Comparison of ENCODE assay signal across 8 cellular contexts in genomic region chr15:77993970-77994693, GRCh38.
DNase-seq lines count a peak whose midpoint lies in the region; ATAC-seq, FAIRE-seq and TF ChIP-seq lines count a peak whose summit lies in the region.
"Not testable (repeated sequence)": the region's sequence is repeated elsewhere in the genome, so short reads cannot be mapped to it uniquely, and the experiment has no call there.

No MANE protein-coding gene starts in this region.

- H3K9me3 ChIP-seq in SJCRH30 (replicated peaks); GM12878 (replicated peaks; ENCODE audit: control insufficient read depth, insufficient read depth, low read length); cardiac muscle cell (ENCODE audit: low read depth); osteoblast (ENCODE audit: low read depth, low read length): not testable (repeated sequence)

- peak; percentile 92 for DNase-seq in GM12865 (ENCODE audit: low read depth)
- peak; percentile 90 to 94 for DNase-seq in SJCRH30
- DNase-seq in GM12878 (ENCODE audit: low read depth, low spot score), result peak; percentile 74
- DNase-seq in cardiac muscle cell (ENCODE audit: low read depth in 1 of 2, low spot score in 1 of 2), result peak in 1 of 2 donors; percentile 88
- peak; percentile 96 for DNase-seq in osteoblast (ENCODE audit: insufficient read length, low spot score, missing footprints)

- TF ChIP-seq RAD21 in GM12878 (IDR thresholded peaks at IDR 0.05; ENCODE audit: insufficient read depth, low read depth, low read length), result not testable (repeated sequence)

- CTCF ChIA-PET in GM12878 (lab: Yijun Ruan, JAX), result interaction anchor here (0.6 to 3.7 kb wide), 11 partner anchors 10 to 757 kb away, joined by 3 to 26 read pairs (median 3); no protein-coding TSS in a partner anchor

- H3K36me3 ChIP-seq in SJCRH30; GM12878 (ENCODE audit: control insufficient read depth in 2 of 2, insufficient read depth in 2 of 2, low read length in 1 of 2); cardiac muscle cell; osteoblast (ENCODE audit: insufficient read depth, low read length); urinary bladder (ENCODE audit: insufficient read depth): not testable (repeated sequence)

- H3K4me1 ChIP-seq in SJCRH30, result peaks cover 56% of the 10 kb centered on the region
- peaks cover 27% of the 10 kb centered on the region for H3K4me1 ChIP-seq in GM12878 (ENCODE audit: control insufficient read depth, insufficient read depth, low read length)
- H3K4me1 ChIP-seq in cardiac muscle cell (ENCODE audit: low read depth), result peaks cover 41% of the 10 kb centered on the region
- peaks cover 27% of the 10 kb centered on the region for H3K4me1 ChIP-seq in osteoblast (ENCODE audit: insufficient read depth, low read length)
- H3K4me1 ChIP-seq in urinary bladder (ENCODE audit: insufficient read depth), result not testable (repeated sequence)

- not testable (repeated sequence) for H4K20me1 ChIP-seq in GM12878 (ENCODE audit: control insufficient read depth, insufficient read depth); osteoblast (ENCODE audit: insufficient read depth, low read length)

- TF ChIP-seq CTCF in GM12865 (IDR thresholded peaks at IDR 0.05; ENCODE audit: insufficient read depth, low read depth, low read length, missing control alignments); GM12878 (IDR thresholded peaks at IDR 0.05 in 2 of 3, conservative IDR thresholded peaks at IDR 0.05 in 1 of 3; ENCODE audit: control insufficient read depth in 2 of 3, extremely low read depth in 1 of 3, insufficient read depth in 1 of 3, low read depth in 3 of 3, low read length in 3 of 3); cardiac muscle cell (IDR thresholded peaks at IDR 0.05; ENCODE audit: low read depth, low read length); osteoblast (IDR thresholded peaks at IDR 0.05; ENCODE audit: extremely low read depth, low read depth, low read length): not testable (repeated sequence)

- peak; percentile 20; the same call in 1 of the 2 replicates for TF ChIP-seq POLR2A in GM12878 (IDR thresholded peaks at IDR 0.05; ENCODE audit: low read depth, low read length)

- under 1% methylated on average over 17 of the region's 18 CpGs for WGBS in GM12878 (ENCODE audit: insufficient coverage, insufficient replicate concordance, low lambda C conversion rate, missing lambda C conversion rate)
- WGBS in urinary bladder, result 37% methylated on average over 18 of the region's 18 CpGs

- POLR2A ChIA-PET in GM12878 (lab: Charles Lee), result interaction anchor here (0.5 kb wide), 1 partner anchor 39 kb away, joined by 4 read pairs; no protein-coding TSS in a partner anchor

- in situ Hi-C loops in GM12878 (cut with MboI), result not testable (repeated sequence)

- not testable (repeated sequence) for H3K27me3 ChIP-seq in SJCRH30; GM12878 (replicated peaks in 1 of 2; ENCODE audit: control insufficient read depth in 2 of 2, insufficient read depth in 2 of 2, low read length in 1 of 2); cardiac muscle cell; osteoblast (ENCODE audit: insufficient read depth, low read length)

- peak overlapping the region; percentile 28 for H2AFZ ChIP-seq in GM12878 (ENCODE audit: control insufficient read depth, low read depth, low read length)
- not testable (repeated sequence) for H2AFZ ChIP-seq in osteoblast (ENCODE audit: low read length)

- H3K4me2 ChIP-seq in GM12878 (ENCODE audit: control insufficient read depth, insufficient read depth) (peak overlapping the region; percentile 25; the same call in 1 of the 2 replicates), osteoblast (ENCODE audit: insufficient read depth, low read length) (peak overlapping the region; percentile 58)

- ATAC-seq in GM21786 (IDR thresholded peaks at IDR 0.05; ENCODE audit: unreplicated experiment) (peak; percentile 86), HG03558 (IDR thresholded peaks at IDR 0.05; ENCODE audit: extremely low read depth, unreplicated experiment) (peak; percentile 49), GM12878 (peak; percentile 93)

- peak; percentile 69 for FAIRE-seq in GM12878 (lab: Jason Lieb, UNC)

- intact Hi-C loops in GM12878 (cut with micrococcal nuclease; ENCODE audit: unreplicated experiment), result not testable (repeated sequence)

- not testable (repeated sequence) for H3K4me3 ChIP-seq in GM12865 (ENCODE audit: low read depth, low read length); SJCRH30; GM12878; cardiac muscle cell; urinary bladder (ENCODE audit: low read depth, low read length)
- H3K4me3 ChIP-seq in osteoblast (ENCODE audit: insufficient read depth, low read length), result peak overlapping the region; percentile 19

- SMC1A ChIA-PET in GM12878 (lab: Charles Lee; ENCODE audit: uncharacterized antibody, unreplicated experiment), result interaction anchor here (0.6 to 1.6 kb wide), 5 partner anchors 10 to 86 kb away, joined by 3 to 4 read pairs (median 3); no protein-coding TSS in a partner anchor

- BruUV-seq in GM12878 (replicated peaks; lab: Mats Ljungman, UMichigan), result not testable (repeated sequence)

- H3K79me2 ChIP-seq in GM12878 (ENCODE audit: control insufficient read depth, insufficient read depth, low read length); osteoblast (ENCODE audit: insufficient read depth, low read length): not testable (repeated sequence)

- not testable (repeated sequence) for TF ChIP-seq EP300 in GM12878 (IDR thresholded peaks at IDR 0.05; ENCODE audit: borderline replicate concordance in 1 of 2, control insufficient read depth in 1 of 2, low read depth in 2 of 2, low read length in 2 of 2)

- H3K27ac ChIP-seq in SJCRH30 (peak overlapping the region; percentile 97), GM12878 (ENCODE audit: control insufficient read depth, insufficient read depth) (peak overlapping the region; percentile 87), cardiac muscle cell (peak overlapping the region; percentile 16), osteoblast (ENCODE audit: low read depth, low read length) (peak overlapping the region; percentile 83), urinary bladder (ENCODE audit: low read depth) (peak overlapping the region; percentile 66)

- RAD21 ChIA-PET in GM12878 (lab: Charles Lee; ENCODE audit: unreplicated experiment), result interaction anchor here (1.2 to 1.8 kb wide), 6 partner anchors 10 to 114 kb away, joined by 3 to 5 read pairs (median 4); no protein-coding TSS in a partner anchor

- peak overlapping the region; percentile 44; the same call in 1 of the 2 replicates for H3K9ac ChIP-seq in GM12878 (ENCODE audit: control insufficient read depth, insufficient read depth, low read length)

TF ChIP-seq in GM12878, 131 proteins besides CTCF, POLR2A, EP300 and RAD21 (continues in another document):
- TF ChIP-seq, protein P1, sequence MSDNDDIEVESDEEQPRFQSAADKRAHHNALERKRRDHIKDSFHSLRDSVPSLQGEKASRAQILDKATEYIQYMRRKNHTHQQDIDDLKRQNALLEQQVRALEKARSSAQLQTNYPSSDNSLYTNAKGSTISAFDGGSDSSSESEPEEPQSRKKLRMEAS (IDR thresholded peaks at IDR 0.05; ENCODE audit: low read depth, low read length), result 0 out of 2 replicates have a peak, but pooled peaks have one; percentile 13
- TF ChIP-seq JUND (IDR thresholded peaks at IDR 0.05; ENCODE audit: low read depth, low read length) (0 out of 2 replicates have a peak, but pooled peaks have one; percentile 46), IKZF2 (IDR thresholded peaks at IDR 0.05) (peak; percentile 39 to 62; a peak in 3 of 4 replicates), CREM (IDR thresholded peaks at IDR 0.05; ENCODE audit: low read depth) (0 out of 2 replicates have a peak, but pooled peaks have one; percentile 11), BHLHE40 (IDR thresholded peaks at IDR 0.05; ENCODE audit: borderline replicate concordance in 1 of 2, low read depth in 2 of 2, low read length in 1 of 2) (peak in 1 of 2 experiments; percentile 36; a peak in 1 of 4 replicates)
- TF ChIP-seq, protein P2, sequence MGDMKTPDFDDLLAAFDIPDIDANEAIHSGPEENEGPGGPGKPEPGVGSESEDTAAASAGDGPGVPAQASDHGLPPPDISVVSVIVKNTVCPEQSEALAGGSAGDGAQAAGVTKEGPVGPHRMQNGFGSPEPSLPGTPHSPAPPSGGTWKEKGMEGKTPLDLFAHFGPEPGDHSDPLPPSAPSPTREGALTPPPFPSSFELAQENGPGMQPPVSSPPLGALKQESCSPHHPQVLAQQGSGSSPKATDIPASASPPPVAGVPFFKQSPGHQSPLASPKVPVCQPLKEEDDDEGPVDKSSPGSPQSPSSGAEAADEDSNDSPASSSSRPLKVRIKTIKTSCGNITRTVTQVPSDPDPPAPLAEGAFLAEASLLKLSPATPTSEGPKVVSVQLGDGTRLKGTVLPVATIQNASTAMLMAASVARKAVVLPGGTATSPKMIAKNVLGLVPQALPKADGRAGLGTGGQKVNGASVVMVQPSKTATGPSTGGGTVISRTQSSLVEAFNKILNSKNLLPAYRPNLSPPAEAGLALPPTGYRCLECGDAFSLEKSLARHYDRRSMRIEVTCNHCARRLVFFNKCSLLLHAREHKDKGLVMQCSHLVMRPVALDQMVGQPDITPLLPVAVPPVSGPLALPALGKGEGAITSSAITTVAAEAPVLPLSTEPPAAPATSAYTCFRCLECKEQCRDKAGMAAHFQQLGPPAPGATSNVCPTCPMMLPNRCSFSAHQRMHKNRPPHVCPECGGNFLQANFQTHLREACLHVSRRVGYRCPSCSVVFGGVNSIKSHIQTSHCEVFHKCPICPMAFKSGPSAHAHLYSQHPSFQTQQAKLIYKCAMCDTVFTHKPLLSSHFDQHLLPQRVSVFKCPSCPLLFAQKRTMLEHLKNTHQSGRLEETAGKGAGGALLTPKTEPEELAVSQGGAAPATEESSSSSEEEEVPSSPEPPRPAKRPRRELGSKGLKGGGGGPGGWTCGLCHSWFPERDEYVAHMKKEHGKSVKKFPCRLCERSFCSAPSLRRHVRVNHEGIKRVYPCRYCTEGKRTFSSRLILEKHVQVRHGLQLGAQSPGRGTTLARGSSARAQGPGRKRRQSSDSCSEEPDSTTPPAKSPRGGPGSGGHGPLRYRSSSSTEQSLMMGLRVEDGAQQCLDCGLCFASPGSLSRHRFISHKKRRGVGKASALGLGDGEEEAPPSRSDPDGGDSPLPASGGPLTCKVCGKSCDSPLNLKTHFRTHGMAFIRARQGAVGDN (IDR thresholded peaks at IDR 0.05), result peak; percentile 79

Comparison
In these comparisons a context has a peak if more than half of its experiments do, and no peak if none do; other contexts are left out.
1. H3K27ac ChIP-seq: peak in every context shown above with its lines; median percentile 97 in SJCRH30; 87 in GM12878; 83 in osteoblast; 66 in urinary bladder; 16 in cardiac muscle cell.